In the genomic region with DNA sequence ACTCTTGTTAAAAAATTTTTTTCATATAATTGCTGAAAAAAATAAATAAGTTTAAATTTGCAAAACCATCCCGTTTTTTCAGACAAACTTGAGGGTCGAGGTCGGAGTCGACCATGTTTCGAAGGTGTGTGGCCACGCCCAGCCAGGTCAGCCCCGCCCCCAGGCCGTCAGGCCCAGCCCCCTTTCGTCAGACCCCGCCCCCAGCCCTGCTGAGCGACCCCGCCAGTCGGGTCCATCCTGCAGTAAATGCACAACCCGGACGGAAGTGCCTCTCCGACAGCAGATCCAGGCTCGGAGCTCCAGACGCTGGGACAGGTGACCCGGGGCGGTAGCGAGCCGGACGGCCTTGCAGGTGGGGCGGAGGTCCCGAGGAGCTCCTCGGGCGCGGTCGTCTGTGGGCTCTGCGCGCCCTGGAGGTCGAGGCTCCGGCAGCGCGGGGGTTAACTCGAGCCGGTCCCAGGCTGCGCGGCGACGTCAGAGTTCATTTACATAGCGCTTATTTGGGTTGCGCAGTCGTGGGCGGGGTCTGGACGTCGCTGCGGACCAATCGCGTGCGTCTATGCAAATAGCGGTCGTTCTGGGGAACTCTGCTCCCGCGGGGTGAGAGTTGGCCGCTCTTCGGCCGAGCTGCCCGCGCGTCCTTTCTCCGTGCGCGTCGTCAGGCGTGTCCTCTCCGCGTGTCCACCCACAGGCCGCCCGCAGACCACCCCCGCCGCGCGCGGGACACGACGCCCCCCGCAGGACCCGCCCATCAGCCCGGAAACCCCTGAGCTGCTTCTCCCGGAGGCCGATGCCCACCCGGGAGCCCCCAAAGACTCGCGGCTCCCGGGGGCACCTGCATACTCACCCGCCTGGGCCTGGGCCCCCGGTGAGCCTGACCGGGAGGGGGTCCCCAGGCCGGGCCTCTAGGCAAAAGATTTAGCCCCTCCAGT, we compare ENCODE assay signal across 8 cellular contexts. TPM values are rescaled to one million over a fixed set of nuclear protein-coding genes. Genes with fewer than 3 reads are reported as not detected.
DNase-seq lines count a peak whose midpoint lies in the region; ATAC-seq, FAIRE-seq and TF ChIP-seq lines count a peak whose summit lies in the region.

A gene with protein sequence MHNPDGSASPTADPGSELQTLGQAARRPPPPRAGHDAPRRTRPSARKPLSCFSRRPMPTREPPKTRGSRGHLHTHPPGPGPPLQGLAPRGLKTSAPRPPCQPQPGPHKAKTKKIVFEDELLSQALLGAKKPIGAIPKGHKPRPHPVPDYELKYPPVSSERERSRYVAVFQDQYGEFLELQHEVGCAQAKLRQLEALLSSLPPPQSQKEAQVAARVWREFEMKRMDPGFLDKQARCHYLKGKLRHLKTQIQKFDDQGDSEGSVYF (plus strand): TSS at position 225 of the 932 bp plus-strand sequence. CDS start 22 bp downstream, at position 247.

- H3K79me2 ChIP-seq in HepG2 (ENCODE audit: insufficient read depth, low read length): peaks cover 13% of the 10 kb centered on the region

- POLR2A ChIA-PET in HepG2 (lab: Yijun Ruan, JAX): interaction anchor here (0.7 to 8.5 kb wide), 21 partner anchors 9 to 150 kb away, joined by 3 to 178 read pairs (median 4); a partner anchor contains a TSS

- peaks cover 17% of the 10 kb centered on the region for H3K4me1 ChIP-seq in CD4-positive, CD25-positive, alpha-beta regulatory T cell (ENCODE audit: control insufficient read depth, insufficient read depth, low read length, poor library complexity, severe bottlenecking)
- H3K4me1 ChIP-seq in HepG2 (ENCODE audit: insufficient read depth, low read length): peaks cover 23% of the 10 kb centered on the region

- no peaks in the 10 kb centered on the region for H3K27me3 ChIP-seq in CD4-positive, CD25-positive, alpha-beta regulatory T cell (ENCODE audit: control insufficient read depth, insufficient read depth, low read length)
- no peaks in the 10 kb centered on the region; a peak in 1 of 5 replicates for H3K27me3 ChIP-seq in HepG2 (ENCODE audit: control insufficient read depth in 1 of 2, insufficient read depth in 2 of 2, low read length in 2 of 2)

- intact Hi-C loops in HepG2 (cut with micrococcal nuclease; ENCODE audit: unreplicated experiment): loop anchor here (2.0 to 5.0 kb wide), 2 partner anchors 21 to 41 kb away; a partner anchor contains a TSS

- H4K20me1 ChIP-seq in HepG2 (ENCODE audit: insufficient read depth, low read length): no peaks in the 10 kb centered on the region

- peak within 1 kb of the TSS; percentile 77 for H3K4me2 ChIP-seq in HepG2 (ENCODE audit: low read depth, low read length)

- TF ChIP-seq RAD21 in HepG2 (CRISPR knock-in tag; IDR thresholded peaks at IDR 0.05): peak; percentile 38; the same call in 1 of the 2 replicates

- in situ Hi-C loops in HepG2 (cut with HindIII; ENCODE audit: extremely low pct_ligation_motif_present, low pct_unique_long_range_greater_than_20kb): no loop called here

- peak within 1 kb of the TSS; percentile 88 for H3K27ac ChIP-seq in CD4-positive, CD25-positive, alpha-beta regulatory T cell (ENCODE audit: insufficient read depth, low read length, poor library complexity, severe bottlenecking)
- H3K27ac ChIP-seq in HepG2 (ENCODE audit: extremely low read length, insufficient read depth, low read length): peak within 1 kb of the TSS; percentile 94

- 10% methylated on average over 2 of the region's 90 CpGs for WGBS in HepG2 (ENCODE audit: low lambda C conversion rate)

- ATAC-seq in CD4-positive, CD25-positive, alpha-beta regulatory T cell (ENCODE audit: low read depth in 2 of 2): peak; percentile 90
- ATAC-seq in GM19438 (IDR thresholded peaks at IDR 0.05; ENCODE audit: low read depth, unreplicated experiment): peak; percentile 93
- peak; percentile 81 for ATAC-seq in HG03571 (IDR thresholded peaks at IDR 0.05; ENCODE audit: unreplicated experiment)
- ATAC-seq in HepG2: peak; percentile 92

- DNase-seq in CD4-positive, CD25-positive, alpha-beta regulatory T cell: peak; percentile 95 to 98 (median 97)
- DNase-seq in NCI-H82 (lab: John Stamatoyannopoulos, UW): peak; percentile 100
- DNase-seq in activated CD4-positive, alpha-beta T cell treated with anti-CD3 and anti-CD28 coated beads, Interleukin-2, amount 50 U/mL, for 4 hours: peak; percentile 96
- DNase-seq in dermis blood vessel endothelial cell: peak; percentile 99
- DNase-seq in HepG2 (ENCODE audit: low spot score): peak; percentile 95
- DNase-seq in stimulated activated CD4-positive, alpha-beta T cell treated with anti-CD3 and anti-CD28 coated beads, Interleukin-2, amount 100 ng/mL, for 48 hours: peak; percentile 94

- no peak within 1 kb of the TSS for H2AFZ ChIP-seq in HepG2 (ENCODE audit: low read length)

- H3K36me3 Mint-ChIP-seq in CD4-positive, CD25-positive, alpha-beta regulatory T cell: no peaks in the 10 kb centered on the region

- peaks cover 5% of the 10 kb centered on the region for H3K27me3 Mint-ChIP-seq in CD4-positive, CD25-positive, alpha-beta regulatory T cell

- H3K4me3 ChIP-seq in CD4-positive, CD25-positive, alpha-beta regulatory T cell (ENCODE audit: low read depth, low read length): peak within 1 kb of the TSS; percentile 79
- peak within 1 kb of the TSS; percentile 68 to 80 (median 79) for H3K4me3 ChIP-seq in HepG2 (replicated peaks in 1 of 3; ENCODE audit: insufficient read depth in 1 of 3, low read depth in 2 of 3, low read length in 3 of 3)

- BruUV-seq in HepG2 (replicated peaks; lab: Mats Ljungman, UMichigan): no TSS peak

- H3K9me3 ChIP-seq in CD4-positive, CD25-positive, alpha-beta regulatory T cell (ENCODE audit: control insufficient read depth in 2 of 2, low read length in 2 of 2): no peaks in the 10 kb centered on the region
- H3K9me3 ChIP-seq in HepG2 (ENCODE audit: low read length): no peaks in the 10 kb centered on the region

- H3K4me3 Mint-ChIP-seq in CD4-positive, CD25-positive, alpha-beta regulatory T cell: peak within 1 kb of the TSS; percentile 90 to 97 (median 94)

- no peaks in the 10 kb centered on the region for H3K36me3 ChIP-seq in CD4-positive, CD25-positive, alpha-beta regulatory T cell (ENCODE audit: control insufficient read depth, insufficient read depth, low read length)
- peaks cover 3 to 8% of the 10 kb centered on the region in 2 experiments; a peak in 3 of 5 replicates for H3K36me3 ChIP-seq in HepG2 (replicated peaks in 1 of 2; ENCODE audit: control insufficient read depth in 1 of 2, insufficient read depth in 2 of 2, low read length in 2 of 2)

- peaks cover 0 to 22% (median 10%) of the 10 kb centered on the region in 4 donors for H3K4me1 Mint-ChIP-seq in CD4-positive, CD25-positive, alpha-beta regulatory T cell

- no peak for TF ChIP-seq EP300 in HepG2 (IDR thresholded peaks at IDR 0.05; ENCODE audit: low read depth in 2 of 2, low read length in 2 of 2)
- TF ChIP-seq EP300 in HepG2 (CRISPR knock-in tag; IDR thresholded peaks at IDR 0.05; ENCODE audit: borderline replicate concordance): no peak

- peak within 1 kb of the TSS; percentile 95 to 99 (median 96) for H3K27ac Mint-ChIP-seq in CD4-positive, CD25-positive, alpha-beta regulatory T cell

- peak within 1 kb of the TSS; percentile 90 for H3K9ac ChIP-seq in HepG2 (ENCODE audit: insufficient read depth, low read depth, low read length)

- TF ChIP-seq CTCF in HepG2 (CRISPR knock-in tag; IDR thresholded peaks at IDR 0.05): peak; percentile 17; the same call in 1 of the 2 replicates

- no peaks in the 10 kb centered on the region for H3K9me3 Mint-ChIP-seq in CD4-positive, CD25-positive, alpha-beta regulatory T cell

- FAIRE-seq in HepG2 (lab: Jason Lieb, UNC): peak; percentile 89

- CTCF ChIA-PET in HepG2 (lab: Yijun Ruan, JAX; ENCODE audit: low intra/inter-chr PET ratio, low total read pairs): interaction anchor here (0.6 to 1.2 kb wide), 2 partner anchors 35 to 129 kb away, joined by 3 to 4 read pairs; no protein-coding TSS in a partner anchor

- TF ChIP-seq POLR2A in HepG2 (IDR thresholded peaks at IDR 0.05; ENCODE audit: insufficient read depth in 1 of 2, low read depth in 2 of 2, low read length in 2 of 2): peak; percentile 93 to 97

TF ChIP-seq in HepG2, 621 proteins besides CTCF, POLR2A, EP300 and RAD21 (continues in another document):
- TF ChIP-seq ZNF883 (CRISPR knock-in tag; IDR thresholded peaks at IDR 0.05; ENCODE audit: not compliant biosample characterization) (peak; percentile 50), STAG1 (CRISPR knock-in tag; IDR thresholded peaks at IDR 0.05) (no peak), MIXL1 (CRISPR knock-in tag; IDR thresholded peaks at IDR 0.05) (no peak)
- TF ChIP-seq, protein P1, sequence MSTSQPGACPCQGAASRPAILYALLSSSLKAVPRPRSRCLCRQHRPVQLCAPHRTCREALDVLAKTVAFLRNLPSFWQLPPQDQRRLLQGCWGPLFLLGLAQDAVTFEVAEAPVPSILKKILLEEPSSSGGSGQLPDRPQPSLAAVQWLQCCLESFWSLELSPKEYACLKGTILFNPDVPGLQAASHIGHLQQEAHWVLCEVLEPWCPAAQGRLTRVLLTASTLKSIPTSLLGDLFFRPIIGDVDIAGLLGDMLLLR (CRISPR knock-in tag; IDR thresholded peaks at IDR 0.05): no peak

RNA-seq across cellular contexts. Expression of the gene that starts here (rescaled TPM):
- 23.3 TPM for total RNA-seq in CD4-positive, CD25-positive, alpha-beta regulatory T cell
- 10 to 100 TPM; 34.0 to 51.0 (median 47.1) TPM for polyA plus RNA-seq in CD4-positive, CD25-positive, alpha-beta regulatory T cell
- total RNA-seq in dermis blood vessel endothelial cell (3.8 and 4.4 TPM in 2 replicates), HepG2 (2016; rRNA removed; fragmentation: Illumina TruSeq; extraction: Trizol) (10.6 and 13.6 TPM in 2 replicates)
- total RNA-seq in HepG2 (2016; cell fraction: cytosol; rRNA removed; fragmentation: Illumina TruSeq; extraction: Trizol; ENCODE audit: low read depth): 4.8 and 7.7 TPM in 2 replicates
- 11.7 and 14.6 TPM in 2 replicates for total RNA-seq in HepG2 (2016; cell fraction: insoluble cytoplasmic fraction; rRNA removed; fragmentation: Illumina TruSeq; extraction: Trizol)
- total RNA-seq in HepG2 (2016; cell fraction: membrane; rRNA removed; fragmentation: Illumina TruSeq; extraction: Trizol): 11.2 and 12.2 TPM in 2 replicates
- total RNA-seq in HepG2 (2016; cell fraction: nucleus; rRNA removed; fragmentation: Illumina TruSeq; extraction: Trizol): 12.8 and 13.1 TPM in 2 replicates
- polyA plus RNA-seq in HepG2 (2011; rRNA removed): 17.2 and 19.8 TPM in 2 replicates
- 21.9 and 24.8 TPM in 2 replicates for polyA plus RNA-seq in HepG2 (2011; cell fraction: cytosol; rRNA removed)
- polyA plus RNA-seq in HepG2 (2011; cell fraction: nucleus; rRNA removed): 29.8 and 34.9 TPM in 2 replicates
- polyA plus RNA-seq in HepG2 (2012): 26.4 and 27.7 TPM in 2 replicates
- polyA plus RNA-seq in HepG2 (2016; cell fraction: cytosol; fragmentation: Illumina TruSeq; extraction: Trizol; ENCODE audit: low read depth): 7.6 and 9.7 TPM in 2 replicates
- polyA plus RNA-seq in HepG2 (2016; cell fraction: insoluble cytoplasmic fraction; fragmentation: Illumina TruSeq; extraction: Trizol; ENCODE audit: low read depth): 20.5 and 23.3 TPM in 2 replicates
- polyA plus RNA-seq in HepG2 (2016; cell fraction: membrane; fragmentation: Illumina TruSeq; extraction: Trizol; ENCODE audit: low read depth): 14.5 and 14.9 TPM in 2 replicates
- polyA plus RNA-seq in HepG2 (2016; cell fraction: nucleus; fragmentation: Illumina TruSeq; extraction: Trizol; ENCODE audit: insufficient read depth, low read depth): 24.5 and 32.1 TPM in 2 replicates
- polyA minus RNA-seq in HepG2 (2011; rRNA and poly(A)+ RNA removed; ENCODE audit: low replicate concordance): 8.0 and 13.7 TPM in 2 replicates
- 12.6 and 14.8 TPM in 2 replicates for polyA minus RNA-seq in HepG2 (2011; cell fraction: cytosol; rRNA and poly(A)+ RNA removed)
- polyA minus RNA-seq in HepG2 (2011; cell fraction: nucleus; rRNA and poly(A)+ RNA removed): 9.7 and 13.4 TPM in 2 replicates

Comparison
In these comparisons a context has a peak if more than half of its experiments do, and no peak if none do; other contexts are left out.
1. Peak in every context shown above with its lines: DNase-seq, ATAC-seq, H3K4me3 ChIP-seq and H3K27ac ChIP-seq.